In genomic region chr4:8637456-8637984, GRCh38 we compare ENCODE assay signal across 23 cellular contexts. TPM values are rescaled to one million over a fixed set of nuclear protein-coding genes. Genes with fewer than 3 reads are reported as not detected.
"Had no signal": no experiment of that assay in that cellular context is flagged by ENCODE, and none has a peak within 500 bp of the region (broad histone marks: within the 10 kb centered on the region; RNA-seq: fewer than 3 reads in every experiment).

No MANE protein-coding gene starts in this region.

- DNase-seq: activated CD4-positive, alpha-beta memory T cell treated with anti-CD3 and anti-CD28 coated beads, Interleukin-2, amount 10 ng/mL, durations not matched to agents 7 days and 5 days; activated CD4-positive, alpha-beta T cell treated with anti-CD3 and anti-CD28 coated beads, Interleukin-2, amount 10 ng/mL, durations not matched to agents 24 days and 14 days; activated CD8-positive, alpha-beta memory T cell treated with anti-CD3 and anti-CD28 coated beads, Interleukin-2, amount 10 ng/mL, durations not matched to agents 7 days and 5 days; activated gamma-delta T cell treated with Interleukin-2 at 50 U/mL for 16 hours; activated T-cell treated with anti-CD3 and anti-CD28 coated beads for 4 hours; caudate nucleus; dermis blood vessel endothelial cell; effector CD8-positive, alpha-beta T cell; erythroblast; foreskin keratinocyte; hippocampal formation; kidney glomerular epithelial cell; stimulated activated CD4-positive, alpha-beta T cell treated with anti-CD3 and anti-CD28 coated beads, Interleukin-12 subunit alpha, Interleukin-12 subunit beta, amount 100 ng/mL, for 4 hours; substantia nigra had no signal

- H3K4me1 ChIP-seq: foreskin keratinocyte, prostate gland, tibial nerve, vagina had no signal

- H3K27ac ChIP-seq: foreskin keratinocyte, prostate gland, tibial nerve, vagina had no signal

- ATAC-seq: activated CD4-positive, CD25-positive, alpha-beta regulatory T cell treated with anti-CD3 and anti-CD28 coated beads, Interleukin-2, amount 50 U/mL, for 24 hours; activated CD8-positive, alpha-beta memory T cell treated with anti-CD3 and anti-CD28 coated beads, Interleukin-2, amount 10 ng/mL, durations not matched to agents 7 days and 5 days; foreskin keratinocyte; natural killer cell treated with Interleukin-12 subunit alpha and Interleukin-12 subunit beta and Interleukin-15 and Interleukin-18, amount 100 ng/mL, for 72 hours had no signal

- H3K4me3 ChIP-seq: prostate gland, tibial nerve, vagina had no signal

- H3K9me3 ChIP-seq: prostate gland, tibial nerve, vagina had no signal

- H3K27me3 ChIP-seq: foreskin keratinocyte, tibial nerve, vagina had no signal

- H3K36me3 ChIP-seq: prostate gland, tibial nerve, vagina had no signal

RNA-seq across cellular contexts. Expression of gene CPZ, which starts 45.0 kb away (rescaled TPM):
- total RNA-seq: activated CD4-positive, alpha-beta T cell treated with anti-CD3 and anti-CD28 coated beads, Interleukin-2, amount 10 ng/mL, durations not matched to agents 24 days and 14 days; activated CD8-positive, alpha-beta memory T cell treated with anti-CD3 and anti-CD28 coated beads, Interleukin-2, amount 10 ng/mL, durations not matched to agents 7 days and 5 days; dermis blood vessel endothelial cell; foreskin keratinocyte; natural killer cell treated with Interleukin-12 subunit alpha and Interleukin-12 subunit beta and Interleukin-15 and Interleukin-18, amount 100 ng/mL, for 72 hours; T-helper 2 cell treated with Interferon-gamma antibody and Interleukin-4, amounts not matched to agents 100 ng/mL and 5 ng/mL, for 36 hours had no signal
- polyA plus RNA-seq: foreskin keratinocyte had no signal

RNA-seq across cellular contexts. Expression of gene GPR78, which starts 57.3 kb away (rescaled TPM):
- total RNA-seq: activated CD4-positive, alpha-beta T cell treated with anti-CD3 and anti-CD28 coated beads, Interleukin-2, amount 10 ng/mL, durations not matched to agents 24 days and 14 days; activated CD8-positive, alpha-beta memory T cell treated with anti-CD3 and anti-CD28 coated beads, Interleukin-2, amount 10 ng/mL, durations not matched to agents 7 days and 5 days; dermis blood vessel endothelial cell; foreskin keratinocyte; glomerular endothelial cell; liver; natural killer cell treated with Interleukin-12 subunit alpha and Interleukin-12 subunit beta and Interleukin-15 and Interleukin-18, amount 100 ng/mL, for 72 hours; T-helper 2 cell treated with Interferon-gamma antibody and Interleukin-4, amounts not matched to agents 100 ng/mL and 5 ng/mL, for 36 hours; tibial nerve had no signal
- polyA plus RNA-seq: aorta, foreskin keratinocyte, liver had no signal
